In genomic region chr6:159234102-159234553, GRCh38 we compare ENCODE assay signal across 18 cellular contexts.
A peak's percentile ranks its signal among the peaks of the same experiment; 100 is the strongest.
DNase-seq lines count a peak whose midpoint lies in the region; TF ChIP-seq lines count a peak whose summit lies in the region.
"Had no signal": no experiment of that assay in that cellular context is flagged by ENCODE, and none has a peak within 500 bp of the region (broad histone marks: within the 10 kb centered on the region; RNA-seq: fewer than 3 reads in every experiment).

No MANE protein-coding gene starts in this region.

- in situ Hi-C loops in mammary epithelial cell (cut with MboI; ENCODE audit: low sequenced_read_pairs in 2 of 2): no loop called here

- H3K4me3 ChIP-seq in H7 (ENCODE audit: insufficient read depth, low read depth, low read length) (no peak overlapping the region; the same call in 1 of the 2 replicates), mammary epithelial cell (replicated peaks in 1 of 3; ENCODE audit: insufficient read depth in 1 of 3, low read depth in 2 of 3, low read length in 3 of 3) (no peak overlapping the region), iPS-15b (ENCODE audit: low read depth, low read length) (peak overlapping the region; percentile 48), osteoblast (ENCODE audit: insufficient read depth, low read length) (no peak overlapping the region), WERI-Rb-1 (ENCODE audit: low read depth, low read length) (no peak overlapping the region)
- H3K4me3 ChIP-seq: colonic mucosa, HAP-1, lung had no signal

- H3K36me3 ChIP-seq in H7 (replicated peaks; ENCODE audit: control insufficient read depth, insufficient read depth, low read length) (no peaks in the 10 kb centered on the region), mammary epithelial cell (ENCODE audit: insufficient read depth, low read length) (no peaks in the 10 kb centered on the region), iPS-15b (ENCODE audit: control insufficient read depth, insufficient read depth, low read length) (no peaks in the 10 kb centered on the region), osteoblast (ENCODE audit: insufficient read depth, low read length) (no peaks in the 10 kb centered on the region), WERI-Rb-1 (no peaks in the 10 kb centered on the region)
- H3K36me3 ChIP-seq: colonic mucosa, HAP-1, sigmoid colon had no signal

- H3K27ac ChIP-seq in mammary epithelial cell (ENCODE audit: insufficient read depth, low read depth, low read length) (no peak overlapping the region), osteoblast (ENCODE audit: low read depth, low read length) (no peak overlapping the region), WERI-Rb-1 (no peak overlapping the region)
- H3K27ac ChIP-seq: colonic mucosa, sigmoid colon had no signal

- no peak overlapping the region for H3K9ac ChIP-seq in mammary epithelial cell (ENCODE audit: insufficient read depth, low read length)
- no peak overlapping the region for H3K9ac ChIP-seq in iPS-15b (ENCODE audit: low read depth, low read length)

- intact Hi-C loops in mammary epithelial cell (cut with micrococcal nuclease): no loop called here

- no peaks in the 10 kb centered on the region for H3K9me3 ChIP-seq in mammary epithelial cell (replicated peaks; ENCODE audit: insufficient read depth, low read length)
- H3K9me3 ChIP-seq in iPS-15b (ENCODE audit: control insufficient read depth, insufficient read depth, low read length): no peaks in the 10 kb centered on the region
- H3K9me3 ChIP-seq in osteoblast (ENCODE audit: low read depth, low read length): no peaks in the 10 kb centered on the region
- no peaks in the 10 kb centered on the region for H3K9me3 ChIP-seq in WERI-Rb-1 (ENCODE audit: severe bottlenecking)
- H3K9me3 ChIP-seq: colonic mucosa, HAP-1, sigmoid colon had no signal

- H3K79me2 ChIP-seq in mammary epithelial cell (ENCODE audit: insufficient read depth, low read length): no peaks in the 10 kb centered on the region
- no peaks in the 10 kb centered on the region for H3K79me2 ChIP-seq in osteoblast (ENCODE audit: insufficient read depth, low read length)

- H3K4me1 ChIP-seq in mammary epithelial cell (ENCODE audit: insufficient read depth, low read length) (peaks cover 10% of the 10 kb centered on the region), iPS-15b (ENCODE audit: control insufficient read depth, insufficient read depth, low read length) (no peaks in the 10 kb centered on the region), osteoblast (ENCODE audit: insufficient read depth, low read length) (no peaks in the 10 kb centered on the region)
- H3K4me1 ChIP-seq: colonic mucosa, HAP-1 had no signal

- BruUV-seq in mammary epithelial cell (replicated peaks; lab: Mats Ljungman, UMichigan): no TSS peak

- H4K20me1 ChIP-seq in mammary epithelial cell (ENCODE audit: insufficient read depth, low read length) (no peaks in the 10 kb centered on the region), osteoblast (ENCODE audit: insufficient read depth, low read length) (no peaks in the 10 kb centered on the region)

- H3K27me3 ChIP-seq in H7 (ENCODE audit: control insufficient read depth, insufficient read depth, low read length): peaks cover 12% of the 10 kb centered on the region; the same call in 1 of the 2 replicates
- H3K27me3 ChIP-seq in mammary epithelial cell (ENCODE audit: insufficient read depth, low read length): peaks cover 13% of the 10 kb centered on the region
- H3K27me3 ChIP-seq in iPS-15b (ENCODE audit: control insufficient read depth, insufficient read depth, low read length): peaks cover 47% of the 10 kb centered on the region
- H3K27me3 ChIP-seq in osteoblast (ENCODE audit: insufficient read depth, low read length): no peaks in the 10 kb centered on the region
- peaks cover 58% of the 10 kb centered on the region for H3K27me3 ChIP-seq in WERI-Rb-1 (ENCODE audit: insufficient read depth, low read depth, severe bottlenecking)
- H3K27me3 ChIP-seq: colonic mucosa had no signal

- peak; percentile 72 for DNase-seq in H7
- DNase-seq in mammary epithelial cell: no peak
- DNase-seq in osteoblast (ENCODE audit: insufficient read length, low spot score, missing footprints): peak; percentile 66
- DNase-seq in T-helper 9 cell: no peak
- DNase-seq in NCI-H526 (lab: John Stamatoyannopoulos, UW): no peak
- no peak for DNase-seq in WERI-Rb-1
- no peak for DNase-seq in stimulated activated naive CD4-positive, alpha-beta T cell (lab: John Stamatoyannopoulos, UW)
- DNase-seq: activated CD8-positive, alpha-beta T cell treated with anti-CD3 and anti-CD28 coated beads for 36 hours; activated gamma-delta T cell; colonic mucosa; head of caudate nucleus; KBM-7; NCI-H774; sigmoid colon; stimulated activated CD4-positive, alpha-beta T cell treated with anti-CD3 and anti-CD28 coated beads, Interleukin-15, amount 100 ng/mL, for 24 hours had no signal

- peak overlapping the region; percentile 31 for H2AFZ ChIP-seq in mammary epithelial cell (ENCODE audit: low read depth, low read length)
- no peak overlapping the region for H2AFZ ChIP-seq in osteoblast (ENCODE audit: low read length)

- TF ChIP-seq CTCF in mammary epithelial cell (conservative IDR thresholded peaks at IDR 0.05 in 1 of 2, IDR thresholded peaks at IDR 0.05 in 1 of 2; ENCODE audit: extremely low read depth in 1 of 2, insufficient read depth in 1 of 2, low read depth in 1 of 2, low read length in 2 of 2) (no peak), osteoblast (IDR thresholded peaks at IDR 0.05; ENCODE audit: extremely low read depth, low read depth, low read length) (no peak), WERI-Rb-1 (IDR thresholded peaks at IDR 0.05; ENCODE audit: low read depth, low read length) (no peak)

- CTCF ChIA-PET in mammary epithelial cell (lab: Charles Lee; ENCODE audit: low non-redundant PET): no interaction called here

- dilution Hi-C loops in mammary epithelial cell (cut with HindIII; ENCODE audit: low sequenced_read_pairs): no loop called here

- peak overlapping the region; percentile 51 for H3K4me2 ChIP-seq in mammary epithelial cell (ENCODE audit: insufficient read depth, low read depth, low read length)
- no peak overlapping the region for H3K4me2 ChIP-seq in osteoblast (ENCODE audit: insufficient read depth, low read length)

- 8% methylated on average over 9 of the region's 26 CpGs for WGBS in mammary epithelial cell (ENCODE audit: low coverage, missing lambda C conversion rate)

Comparison
In these comparisons a context has a peak if more than half of its experiments do, and no peak if none do; other contexts are left out.
1. DNase-seq: peak in H7 (single experiment) and osteoblast (single experiment); none in mammary epithelial cell (single experiment), T-helper 9 cell (single experiment), NCI-H526 (0 of 2), WERI-Rb-1 (single experiment) and stimulated activated naive CD4-positive, alpha-beta T cell (0 of 6).